In genomic region chr17:77795685-77796084, GRCh38 we compare ENCODE assay signal across 21 cellular contexts.
DNase-seq lines count a peak whose midpoint lies in the region; ATAC-seq and TF ChIP-seq lines count a peak whose summit lies in the region.
"Had no signal": no experiment of that assay in that cellular context is flagged by ENCODE, and none has a peak within 500 bp of the region (broad histone marks: within the 10 kb centered on the region; RNA-seq: fewer than 3 reads in every experiment).

No MANE protein-coding gene starts in this region.

- peaks cover 6% of the 10 kb centered on the region for H3K4me1 ChIP-seq in lower lobe of right lung
- H3K4me1 ChIP-seq in spleen, result peaks cover 0 to 7% (median 0%) of the 10 kb centered on the region in 6 donors

- no peak for TF ChIP-seq POLR2A in spleen (IDR thresholded peaks at IDR 0.05)

- H3K27me3 Mint-ChIP-seq in naive thymus-derived CD8-positive, alpha-beta T cell, result peaks cover 0 to 10% (median 0%) of the 10 kb centered on the region in 5 donors
- H3K27me3 Mint-ChIP-seq: CD4-positive, alpha-beta T cell had no signal

- no peaks in the 10 kb centered on the region for H3K9me3 ChIP-seq in lower lobe of right lung
- H3K9me3 ChIP-seq in spleen, result no peaks in the 10 kb centered on the region

- no peaks in the 10 kb centered on the region for H3K9me3 Mint-ChIP-seq in naive thymus-derived CD8-positive, alpha-beta T cell
- H3K9me3 Mint-ChIP-seq: CD4-positive, alpha-beta T cell had no signal

- no peak overlapping the region for H3K27ac Mint-ChIP-seq in naive thymus-derived CD8-positive, alpha-beta T cell
- H3K27ac Mint-ChIP-seq: CD4-positive, alpha-beta T cell had no signal

- no peak overlapping the region for H3K4me3 ChIP-seq in coronary artery
- H3K4me3 ChIP-seq in lower lobe of right lung, result no peak overlapping the region
- H3K4me3 ChIP-seq in spleen, result no peak overlapping the region
- H3K4me3 ChIP-seq: PC-9 had no signal

- 69 to 90% (median 73%) methylated on average over 4 of the region's 4 CpGs for WGBS in spleen, 5 donors

- DNase-seq in coronary artery (ENCODE audit: low spot score) (no peak), lower lobe of right lung (peak; percentile 14), spleen (peak; percentile 28), cerebellum (ENCODE audit: low spot score) (no peak), NCI-H187 treated with DMSO at 0.1 percent for 48 hours (lab: John Stamatoyannopoulos, UW) (no peak)
- no peak for DNase-seq in naive thymus-derived CD8-positive, alpha-beta T cell
- DNase-seq: CD4-positive, alpha-beta T cell; COR-L47; DMS79; H7; KBM-7; MM.1S; NCI-H1048; NCI-H1417 treated with DMSO at 0.1 percent for 48 hours; NCI-H187; NCI-H2107; NCI-H748 treated with DMSO at 0.1 percent for 48 hours; PC-9; RPMI8226; SIG-M5 had no signal

- peaks cover 0 to 11% (median 3%) of the 10 kb centered on the region in 4 donors for H3K4me1 Mint-ChIP-seq in naive thymus-derived CD8-positive, alpha-beta T cell

- peaks cover 13% of the 10 kb centered on the region for H3K27me3 ChIP-seq in lower lobe of right lung (ENCODE audit: low read depth)
- peaks cover 0 to 62% (median 0%) of the 10 kb centered on the region in 7 donors for H3K27me3 ChIP-seq in spleen (replicated peaks in 1 of 7)

- ATAC-seq in lower lobe of right lung (no peak), GM21737 (IDR thresholded peaks at IDR 0.05; ENCODE audit: unreplicated experiment) (no peak)
- ATAC-seq in naive thymus-derived CD8-positive, alpha-beta T cell, result no peak

- no peaks in the 10 kb centered on the region for H3K36me3 Mint-ChIP-seq in naive thymus-derived CD8-positive, alpha-beta T cell

- intact Hi-C loops in lower lobe of right lung (cut with DNase I), result no loop called here
- intact Hi-C loops in spleen (cut with DNase I; ENCODE audit: low total_unique reads), result no loop called here

- H3K36me3 ChIP-seq in lower lobe of right lung (no peaks in the 10 kb centered on the region), spleen (no peaks in the 10 kb centered on the region)

- TF ChIP-seq CTCF in coronary artery (IDR thresholded peaks at IDR 0.05) (no peak), lower lobe of right lung (IDR thresholded peaks at IDR 0.05) (no peak), spleen (IDR thresholded peaks at IDR 0.05 in 8 of 11, conservative IDR thresholded peaks at IDR 0.05 in 3 of 11) (no peak)

- H3K27ac ChIP-seq in coronary artery (peak overlapping the region; percentile 74 to 90), lower lobe of right lung (no peak overlapping the region), spleen (no peak overlapping the region)
- H3K27ac ChIP-seq: PC-9 had no signal

- no peak overlapping the region for H3K4me3 Mint-ChIP-seq in naive thymus-derived CD8-positive, alpha-beta T cell
- H3K4me3 Mint-ChIP-seq: CD4-positive, alpha-beta T cell had no signal

- POLR2A ChIA-PET in naive thymus-derived CD8-positive, alpha-beta T cell (lab: Charles Lee), result no interaction called here

Comparison
In these comparisons a context has a peak if more than half of its experiments do, and no peak if none do; other contexts are left out.
1. DNase-seq: peak in lower lobe of right lung (single experiment) and spleen (single experiment); none in coronary artery (single experiment), cerebellum (single experiment), NCI-H187 treated with DMSO at 0.1 percent for 48 hours (single experiment) and naive thymus-derived CD8-positive, alpha-beta T cell (0 of 10).
2. H3K27ac ChIP-seq: peak in coronary artery (2 of 2); none in lower lobe of right lung (single experiment) and spleen (0 of 8).